1 cellular context compared by ENCODE assay signal in the genomic region with DNA sequence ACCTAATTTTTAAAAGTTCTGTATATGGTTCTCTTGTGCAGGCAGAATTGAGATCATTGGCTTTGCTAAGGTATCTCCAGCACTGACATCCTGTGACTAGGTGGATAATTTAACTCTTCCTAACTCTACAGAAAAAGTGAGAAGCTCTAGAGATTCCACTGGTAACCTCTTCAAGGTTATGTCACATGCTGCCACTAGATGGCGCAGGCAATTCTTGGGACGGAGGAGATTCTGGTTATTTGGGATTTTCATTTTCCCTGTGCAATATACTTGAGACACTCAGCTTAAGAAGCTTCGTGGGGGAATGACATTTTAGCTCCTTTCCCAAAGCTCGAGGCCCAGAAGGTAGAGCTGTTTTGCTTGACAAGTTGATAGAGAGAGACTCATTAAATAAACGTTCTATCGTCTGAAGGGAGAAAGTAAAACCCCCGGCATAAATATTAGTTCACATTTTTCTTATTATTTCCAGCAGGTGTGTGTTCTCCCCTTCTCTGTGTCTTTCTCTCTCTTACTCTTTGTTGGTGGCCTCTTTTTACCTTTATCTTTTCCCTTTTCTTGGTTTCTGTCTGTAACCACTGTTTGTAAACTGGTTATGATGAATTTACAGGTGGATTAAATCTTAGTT.
TF ChIP-seq lines count a peak whose summit lies in the region.

No MANE protein-coding gene starts in this region.

TF ChIP-seq in WTC11, 78 proteins besides CTCF, POLR2A, EP300 and RAD21 (continued from another document):
- no peak for TF ChIP-seq ELF4 (CRISPR knock-in tag; IDR thresholded peaks at IDR 0.05; ENCODE audit: low read depth)
- TF ChIP-seq, protein P1, sequence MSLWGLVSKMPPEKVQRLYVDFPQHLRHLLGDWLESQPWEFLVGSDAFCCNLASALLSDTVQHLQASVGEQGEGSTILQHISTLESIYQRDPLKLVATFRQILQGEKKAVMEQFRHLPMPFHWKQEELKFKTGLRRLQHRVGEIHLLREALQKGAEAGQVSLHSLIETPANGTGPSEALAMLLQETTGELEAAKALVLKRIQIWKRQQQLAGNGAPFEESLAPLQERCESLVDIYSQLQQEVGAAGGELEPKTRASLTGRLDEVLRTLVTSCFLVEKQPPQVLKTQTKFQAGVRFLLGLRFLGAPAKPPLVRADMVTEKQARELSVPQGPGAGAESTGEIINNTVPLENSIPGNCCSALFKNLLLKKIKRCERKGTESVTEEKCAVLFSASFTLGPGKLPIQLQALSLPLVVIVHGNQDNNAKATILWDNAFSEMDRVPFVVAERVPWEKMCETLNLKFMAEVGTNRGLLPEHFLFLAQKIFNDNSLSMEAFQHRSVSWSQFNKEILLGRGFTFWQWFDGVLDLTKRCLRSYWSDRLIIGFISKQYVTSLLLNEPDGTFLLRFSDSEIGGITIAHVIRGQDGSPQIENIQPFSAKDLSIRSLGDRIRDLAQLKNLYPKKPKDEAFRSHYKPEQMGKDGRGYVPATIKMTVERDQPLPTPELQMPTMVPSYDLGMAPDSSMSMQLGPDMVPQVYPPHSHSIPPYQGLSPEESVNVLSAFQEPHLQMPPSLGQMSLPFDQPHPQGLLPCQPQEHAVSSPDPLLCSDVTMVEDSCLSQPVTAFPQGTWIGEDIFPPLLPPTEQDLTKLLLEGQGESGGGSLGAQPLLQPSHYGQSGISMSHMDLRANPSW (CRISPR knock-in tag; conservative IDR thresholded peaks at IDR 0.05; ENCODE audit: low read depth): no peak
- TF ChIP-seq CREM (CRISPR knock-in tag; IDR thresholded peaks at IDR 0.05): no peak
- no peak for TF ChIP-seq JAZF1 (CRISPR knock-in tag; IDR thresholded peaks at IDR 0.05)
- no peak for TF ChIP-seq FOXK1 (CRISPR knock-in tag; IDR thresholded peaks at IDR 0.05)
- no peak for TF ChIP-seq NFE2L1 (CRISPR knock-in tag; IDR thresholded peaks at IDR 0.05)
- no peak for TF ChIP-seq ZNF317 (CRISPR knock-in tag; IDR thresholded peaks at IDR 0.05; ENCODE audit: borderline replicate concordance, low read depth)
- no peak for TF ChIP-seq SP1 (CRISPR knock-in tag; conservative IDR thresholded peaks at IDR 0.05)
- TF ChIP-seq ZNF232 (CRISPR knock-in tag; IDR thresholded peaks at IDR 0.05): no peak
